Comparison of ENCODE assay signal across 20 cellular contexts in genomic region chr17:69723741-69724140, GRCh38.
DNase-seq lines count a peak whose midpoint lies in the region; ATAC-seq, FAIRE-seq and TF ChIP-seq lines count a peak whose summit lies in the region.
"Had no signal": no experiment of that assay in that cellular context is flagged by ENCODE, and none has a peak within 500 bp of the region (broad histone marks: within the 10 kb centered on the region; RNA-seq: fewer than 3 reads in every experiment).

No MANE protein-coding gene starts in this region.

- H2AFZ ChIP-seq in GM12878 (ENCODE audit: control insufficient read depth, low read depth, low read length), result no peak overlapping the region

- H3K4me2 ChIP-seq in GM12878 (ENCODE audit: control insufficient read depth, insufficient read depth), result no peak overlapping the region
- H3K4me2 ChIP-seq: BLaER1 treated with 17β-estradiol and CSF1 and Interleukin-3, amounts not matched to agents 10 nM and 100 nM had no signal

- H3K27me3 Mint-ChIP-seq in mesothelial cell of epicardium (ENCODE audit: low read depth), result no peaks in the 10 kb centered on the region
- no peaks in the 10 kb centered on the region for H3K27me3 Mint-ChIP-seq in activated CD4-positive, alpha-beta memory T cell treated with anti-CD3 and anti-CD28 coated beads for 36 hours
- H3K27me3 Mint-ChIP-seq: memory B cell had no signal

- RAD21 ChIA-PET in GM12878 (lab: Charles Lee; ENCODE audit: unreplicated experiment), result no interaction called here

- no peak overlapping the region for H3K27ac Mint-ChIP-seq in mesothelial cell of epicardium
- no peak overlapping the region for H3K27ac Mint-ChIP-seq in activated CD4-positive, alpha-beta memory T cell treated with anti-CD3 and anti-CD28 coated beads for 36 hours
- H3K27ac Mint-ChIP-seq: activated T-cell treated with anti-CD3 and anti-CD28 coated beads, Interleukin-2, amount 50 U/mL, for 72 hours; memory B cell had no signal

- ATAC-seq in GM12878, result no peak
- ATAC-seq: activated T-cell treated with anti-CD3 and anti-CD28 coated beads, Interleukin-2, amount 50 U/mL, for 72 hours; heart right ventricle had no signal

- CTCF ChIA-PET in GM12878 (lab: Yijun Ruan, JAX), result no interaction called here
- CTCF ChIA-PET in activated CD4-positive, alpha-beta memory T cell treated with anti-CD3 and anti-CD28 coated beads for 36 hours (lab: Charles Lee), result no interaction called here

- TF ChIP-seq POLR2A in GM12878 (IDR thresholded peaks at IDR 0.05; ENCODE audit: low read depth, low read length), result no peak

- no peaks in the 10 kb centered on the region for H3K9me3 ChIP-seq in GM12878 (replicated peaks; ENCODE audit: control insufficient read depth, insufficient read depth, low read length)
- H3K9me3 ChIP-seq: BLaER1 treated with 17β-estradiol and CSF1 and Interleukin-3, amounts not matched to agents 10 nM and 100 nM; heart right ventricle had no signal

- intact Hi-C loops in GM12878 (cut with micrococcal nuclease; ENCODE audit: unreplicated experiment), result no loop called here
- intact Hi-C loops in activated CD4-positive, alpha-beta memory T cell treated with anti-CD3 and anti-CD28 coated beads for 36 hours (cut with micrococcal nuclease), result no loop called here

- no peaks in the 10 kb centered on the region for H3K27me3 ChIP-seq in GM12878 (replicated peaks in 1 of 2; ENCODE audit: control insufficient read depth in 2 of 2, insufficient read depth in 2 of 2, low read length in 1 of 2)
- H3K27me3 ChIP-seq: BLaER1 treated with 17β-estradiol and CSF1 and Interleukin-3, amounts not matched to agents 10 nM and 100 nM; heart right ventricle had no signal

- H4K20me1 ChIP-seq in GM12878 (ENCODE audit: control insufficient read depth, insufficient read depth), result no peaks in the 10 kb centered on the region
- H4K20me1 ChIP-seq: BLaER1 treated with 17β-estradiol and CSF1 and Interleukin-3, amounts not matched to agents 10 nM and 100 nM had no signal

- BruUV-seq in GM12878 (replicated peaks; lab: Mats Ljungman, UMichigan), result no TSS peak

- no peak for FAIRE-seq in GM12878 (lab: Jason Lieb, UNC)
- FAIRE-seq: GM19239 had no signal

- H3K36me3 ChIP-seq in GM12878 (ENCODE audit: control insufficient read depth in 2 of 2, insufficient read depth in 2 of 2, low read length in 1 of 2), result no peaks in the 10 kb centered on the region
- H3K36me3 ChIP-seq: BLaER1 treated with 17β-estradiol and CSF1 and Interleukin-3, amounts not matched to agents 10 nM and 100 nM; heart right ventricle had no signal

- SMC1A ChIA-PET in GM12878 (lab: Charles Lee; ENCODE audit: uncharacterized antibody, unreplicated experiment), result no interaction called here

- DNase-seq in H4 (ENCODE audit: low spot score) (peak; percentile 29), NCI-H460 (ENCODE audit: extremely low read depth, low read depth) (peak; percentile 16), GM12878 (ENCODE audit: low read depth, low spot score) (no peak), iPS-NIHi11 (ENCODE audit: low spot score) (peak; percentile 10), NCI-H2081 treated with DMSO at 0.1 percent for 48 hours (lab: John Stamatoyannopoulos, UW) (no peak), mesothelial cell of epicardium (ENCODE audit: low spot score in 2 of 2, unreplicated experiment in 2 of 2) (no peak), T1000 (lab: John Stamatoyannopoulos, UW) (no peak)
- no peak for DNase-seq in activated CD4-positive, alpha-beta memory T cell treated with anti-CD3 and anti-CD28 coated beads for 36 hours
- DNase-seq: activated CD4-positive, alpha-beta T cell treated with anti-CD3 and anti-CD28 coated beads for 4 hours; activated T-cell treated with anti-CD3 and anti-CD28 coated beads, Interleukin-2, amount 50 U/mL, for 72 hours; aorta; effector CD8-positive, alpha-beta T cell; heart right ventricle; KG1; NCI-H187; T-helper 1 cell had no signal

- TF ChIP-seq CTCF in GM12878 (IDR thresholded peaks at IDR 0.05 in 2 of 3, conservative IDR thresholded peaks at IDR 0.05 in 1 of 3; ENCODE audit: control insufficient read depth in 2 of 3, extremely low read depth in 1 of 3, insufficient read depth in 1 of 3, low read depth in 3 of 3, low read length in 3 of 3) (no peak), mesothelial cell of epicardium (IDR thresholded peaks at IDR 0.05; ENCODE audit: unreplicated experiment) (no peak)

- in situ Hi-C loops in GM12878 (cut with MboI), result no loop called here

- peaks cover 7% of the 10 kb centered on the region for H3K4me1 Mint-ChIP-seq in mesothelial cell of epicardium
- no peaks in the 10 kb centered on the region for H3K4me1 Mint-ChIP-seq in activated CD4-positive, alpha-beta memory T cell treated with anti-CD3 and anti-CD28 coated beads for 36 hours (ENCODE audit: low read depth)
- H3K4me1 Mint-ChIP-seq: memory B cell had no signal

- H3K9ac ChIP-seq in GM12878 (ENCODE audit: control insufficient read depth, insufficient read depth, low read length), result no peak overlapping the region
- H3K9ac ChIP-seq: BLaER1 treated with 17β-estradiol and CSF1 and Interleukin-3, amounts not matched to agents 10 nM and 100 nM had no signal

- H3K9me3 Mint-ChIP-seq in mesothelial cell of epicardium, result no peaks in the 10 kb centered on the region
- H3K9me3 Mint-ChIP-seq in activated CD4-positive, alpha-beta memory T cell treated with anti-CD3 and anti-CD28 coated beads for 36 hours, result no peaks in the 10 kb centered on the region
- H3K9me3 Mint-ChIP-seq: activated T-cell treated with anti-CD3 and anti-CD28 coated beads, Interleukin-2, amount 50 U/mL, for 72 hours; memory B cell had no signal

- no peaks in the 10 kb centered on the region for H3K4me1 ChIP-seq in GM12878 (ENCODE audit: control insufficient read depth, insufficient read depth, low read length)

- H3K27ac ChIP-seq in GM12878 (ENCODE audit: control insufficient read depth, insufficient read depth), result no peak overlapping the region
- H3K27ac ChIP-seq: BLaER1 treated with 17β-estradiol and CSF1 and Interleukin-3, amounts not matched to agents 10 nM and 100 nM; heart right ventricle; skin epidermis had no signal

- no peak overlapping the region for H3K4me3 Mint-ChIP-seq in mesothelial cell of epicardium
- H3K4me3 Mint-ChIP-seq in activated CD4-positive, alpha-beta memory T cell treated with anti-CD3 and anti-CD28 coated beads for 36 hours, result no peak overlapping the region
- H3K4me3 Mint-ChIP-seq: activated T-cell treated with anti-CD3 and anti-CD28 coated beads, Interleukin-2, amount 50 U/mL, for 72 hours; memory B cell had no signal

- no peak for TF ChIP-seq EP300 in GM12878 (IDR thresholded peaks at IDR 0.05; ENCODE audit: borderline replicate concordance in 1 of 2, control insufficient read depth in 1 of 2, low read depth in 2 of 2, low read length in 2 of 2)

- no peaks in the 10 kb centered on the region for H3K36me3 Mint-ChIP-seq in mesothelial cell of epicardium
- no peaks in the 10 kb centered on the region for H3K36me3 Mint-ChIP-seq in activated CD4-positive, alpha-beta memory T cell treated with anti-CD3 and anti-CD28 coated beads for 36 hours
- H3K36me3 Mint-ChIP-seq: memory B cell had no signal

- H3K4me3 ChIP-seq in GM12878, result no peak overlapping the region
- H3K4me3 ChIP-seq: BLaER1 treated with 17β-estradiol and CSF1 and Interleukin-3, amounts not matched to agents 10 nM and 100 nM; heart right ventricle; skin epidermis had no signal

- POLR2A ChIA-PET in GM12878 (lab: Charles Lee), result no interaction called here
- POLR2A ChIA-PET in activated CD4-positive, alpha-beta memory T cell treated with anti-CD3 and anti-CD28 coated beads for 36 hours (lab: Charles Lee), result no interaction called here

- peak; percentile 21; the same call in 1 of the 2 replicates for TF ChIP-seq RAD21 in GM12878 (IDR thresholded peaks at IDR 0.05; ENCODE audit: insufficient read depth, low read depth, low read length)

- no peaks in the 10 kb centered on the region for H3K79me2 ChIP-seq in GM12878 (ENCODE audit: control insufficient read depth, insufficient read depth, low read length)

TF ChIP-seq in GM12878, 131 proteins besides CTCF, POLR2A, EP300 and RAD21:
- TF ChIP-seq EZH2 (IDR thresholded peaks at IDR 0.05; ENCODE audit: borderline replicate concordance, control insufficient read depth, low read depth, low read length) (no peak), BHLHE40 (IDR thresholded peaks at IDR 0.05; ENCODE audit: borderline replicate concordance in 1 of 2, low read depth in 2 of 2, low read length in 1 of 2) (no peak), TCF7 (IDR thresholded peaks at IDR 0.05; ENCODE audit: borderline replicate concordance) (no peak), RUNX3 (IDR thresholded peaks at IDR 0.05; ENCODE audit: low read length) (no peak), MEF2B (IDR thresholded peaks at IDR 0.05; ENCODE audit: partially characterized antibody, poor library complexity, severe bottlenecking) (no peak), PAX5 (IDR thresholded peaks at IDR 0.05; ENCODE audit: borderline replicate concordance, low read depth, low read length) (no peak), SMC3 (IDR thresholded peaks at IDR 0.05; ENCODE audit: borderline replicate concordance, low read length) (no peak), SMARCA5 (IDR thresholded peaks at IDR 0.05) (no peak), BACH1 (IDR thresholded peaks at IDR 0.05; ENCODE audit: borderline replicate concordance) (no peak), STAT3 (IDR thresholded peaks at IDR 0.05; ENCODE audit: low read depth, low read length) (no peak), RFX5 (IDR thresholded peaks at IDR 0.05; ENCODE audit: low read depth, low read length) (no peak), EGR1 (IDR thresholded peaks at IDR 0.05; ENCODE audit: borderline replicate concordance in 1 of 2, low read depth in 2 of 2, low read length in 2 of 2) (no peak)

Comparison
In these comparisons a context has a peak if more than half of its experiments do, and no peak if none do; other contexts are left out.
1. DNase-seq: peak in H4 (single experiment), NCI-H460 (single experiment) and iPS-NIHi11 (single experiment); none in GM12878 (single experiment), NCI-H2081 treated with DMSO at 0.1 percent for 48 hours (single experiment), mesothelial cell of epicardium (0 of 2), T1000 (single experiment) and activated CD4-positive, alpha-beta memory T cell treated with anti-CD3 and anti-CD28 coated beads for 36 hours (single experiment).